ENCODE assay signal across 8 cellular contexts in genomic region chr2:152627010-152627957, GRCh38.
DNase-seq lines count a peak whose midpoint lies in the region; ATAC-seq, FAIRE-seq and TF ChIP-seq lines count a peak whose summit lies in the region.

No MANE protein-coding gene starts in this region.

- POLR2A ChIA-PET in endothelial cell of umbilical vein (lab: Charles Lee), result no interaction called here

- no TSS peak for BruUV-seq in endothelial cell of umbilical vein (replicated peaks; lab: Mats Ljungman, UMichigan)

- FAIRE-seq in endothelial cell of umbilical vein (lab: Jason Lieb, UNC), result no peak

- H3K27ac ChIP-seq in endothelial cell of umbilical vein (ENCODE audit: insufficient read depth, low read depth, low read length) (no peak overlapping the region), osteoblast (ENCODE audit: low read depth, low read length) (no peak overlapping the region)

- intact Hi-C loops in endothelial cell of umbilical vein (cut with micrococcal nuclease), result loop anchor here (1.0 to 2.0 kb wide), 5 partner anchors 72 to 590 kb away; partner anchors contain the start of gene FMNL2

- H3K4me3 ChIP-seq in endothelial cell of umbilical vein (replicated peaks in 1 of 3; ENCODE audit: insufficient read depth in 1 of 3, low read depth in 1 of 3, low read length in 3 of 3) (no peak overlapping the region), osteoblast (ENCODE audit: insufficient read depth, low read length) (no peak overlapping the region)

- H3K9ac ChIP-seq in endothelial cell of umbilical vein (replicated peaks; ENCODE audit: extremely low read depth, insufficient read depth, low read length), result no peak overlapping the region

- no peaks in the 10 kb centered on the region for H3K9me1 ChIP-seq in endothelial cell of umbilical vein (replicated peaks; ENCODE audit: control insufficient read depth, extremely low read depth, insufficient read depth, low read length)

- H3K4me2 ChIP-seq in endothelial cell of umbilical vein (ENCODE audit: insufficient read depth, low read length) (no peak overlapping the region), osteoblast (ENCODE audit: insufficient read depth, low read length) (no peak overlapping the region)

- no peak for TF ChIP-seq POLR2A in endothelial cell of umbilical vein (IDR thresholded peaks at IDR 0.05; ENCODE audit: low read depth, low read length)

- no peak for ATAC-seq in HG02840 (IDR thresholded peaks at IDR 0.05; ENCODE audit: low FRiP score, unreplicated experiment)

- H2AFZ ChIP-seq in endothelial cell of umbilical vein (ENCODE audit: low read depth, low read length) (no peak overlapping the region), osteoblast (ENCODE audit: low read length) (no peak overlapping the region)

- DNase-seq in SKM-1 treated with dmso at 0.1 percent for 144 hours (lab: John Stamatoyannopoulos, UW; ENCODE audit: unreplicated experiment) (peak; percentile 32), SKM-1 (lab: John Stamatoyannopoulos, UW; ENCODE audit: unreplicated experiment) (no peak), NCI-H1694 treated with DMSO at 0.1 percent for 48 hours (lab: John Stamatoyannopoulos, UW) (peak; percentile 64), endothelial cell of umbilical vein (ENCODE audit: low read depth, low spot score) (peak; percentile 64), osteoblast (ENCODE audit: insufficient read length, low spot score, missing footprints) (peak; percentile 83), KG1 (lab: John Stamatoyannopoulos, UW) (no peak), NCI-H510A treated with DMSO at 0.1 percent for 48 hours (lab: John Stamatoyannopoulos, UW) (no peak)

- no peaks in the 10 kb centered on the region for H4K20me1 ChIP-seq in endothelial cell of umbilical vein (replicated peaks; ENCODE audit: control insufficient read depth, extremely low read depth, insufficient read depth, low read length)
- no peaks in the 10 kb centered on the region for H4K20me1 ChIP-seq in osteoblast (ENCODE audit: insufficient read depth, low read length)

- H3K36me3 ChIP-seq in endothelial cell of umbilical vein (ENCODE audit: control insufficient read depth in 2 of 2, extremely low read depth in 1 of 2, insufficient read depth in 2 of 2, low read length in 2 of 2) (peaks cover 4 to 5% of the 10 kb centered on the region in 2 experiments), osteoblast (ENCODE audit: insufficient read depth, low read length) (no peaks in the 10 kb centered on the region)

- H3K27me3 ChIP-seq in endothelial cell of umbilical vein (ENCODE audit: control insufficient read depth in 2 of 2, insufficient read depth in 2 of 2, low read length in 2 of 2), result no peaks in the 10 kb centered on the region
- H3K27me3 ChIP-seq in osteoblast (ENCODE audit: insufficient read depth, low read length), result no peaks in the 10 kb centered on the region

- dilution Hi-C loops in endothelial cell of umbilical vein (cut with MboI; ENCODE audit: extremely low pct_ligation_motif_present, low sequenced_read_pairs), result no loop called here

- H3K9me3 ChIP-seq in endothelial cell of umbilical vein (replicated peaks; ENCODE audit: control insufficient read depth, insufficient read depth, low read length) (no peaks in the 10 kb centered on the region), osteoblast (ENCODE audit: low read depth, low read length) (no peaks in the 10 kb centered on the region)

- peak; percentile 43 to 46 for TF ChIP-seq CTCF in endothelial cell of umbilical vein (IDR thresholded peaks at IDR 0.05; ENCODE audit: extremely low read depth in 1 of 2, insufficient read depth in 1 of 2, low read depth in 1 of 2, low read length in 2 of 2)
- TF ChIP-seq CTCF in osteoblast (IDR thresholded peaks at IDR 0.05; ENCODE audit: extremely low read depth, low read depth, low read length), result peak; percentile 73

- H3K79me2 ChIP-seq in endothelial cell of umbilical vein (ENCODE audit: control insufficient read depth, insufficient read depth, low read length), result no peaks in the 10 kb centered on the region
- no peaks in the 10 kb centered on the region for H3K79me2 ChIP-seq in osteoblast (ENCODE audit: insufficient read depth, low read length)

- H3K4me1 ChIP-seq in endothelial cell of umbilical vein (ENCODE audit: control insufficient read depth, extremely low read depth, insufficient read depth, low read length), result no peaks in the 10 kb centered on the region
- H3K4me1 ChIP-seq in osteoblast (ENCODE audit: insufficient read depth, low read length), result no peaks in the 10 kb centered on the region

- CTCF ChIA-PET in endothelial cell of umbilical vein (lab: Charles Lee), result interaction anchor here (0.9 to 2.3 kb wide), 7 partner anchors 8 to 451 kb away, joined by 3 to 14 read pairs (median 5); partner anchors contain the start of genes FMNL2 and STAM2

TF ChIP-seq in endothelial cell of umbilical vein, 7 proteins besides CTCF, POLR2A, EP300 and RAD21:
- TF ChIP-seq GATA2 (IDR thresholded peaks at IDR 0.05; ENCODE audit: insufficient read depth, insufficient read length, low read depth, low read length), result no peak
- no peak for TF ChIP-seq EZH2 (IDR thresholded peaks at IDR 0.05; ENCODE audit: borderline replicate concordance, low read depth, low read length, severe bottlenecking)
- no peak for TF ChIP-seq FOS (IDR thresholded peaks at IDR 0.05; ENCODE audit: borderline replicate concordance, insufficient read depth, low read length)
- TF ChIP-seq, protein P1, sequence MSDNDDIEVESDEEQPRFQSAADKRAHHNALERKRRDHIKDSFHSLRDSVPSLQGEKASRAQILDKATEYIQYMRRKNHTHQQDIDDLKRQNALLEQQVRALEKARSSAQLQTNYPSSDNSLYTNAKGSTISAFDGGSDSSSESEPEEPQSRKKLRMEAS (IDR thresholded peaks at IDR 0.05; ENCODE audit: insufficient read depth, insufficient read length), result no peak
- TF ChIP-seq MYC (IDR thresholded peaks at IDR 0.05; ENCODE audit: low read depth, low read length), result no peak
- no peak for TF ChIP-seq POLR2AphosphoS5 (IDR thresholded peaks at IDR 0.05; ENCODE audit: insufficient read depth, low read depth, low read length)
- TF ChIP-seq JUN (IDR thresholded peaks at IDR 0.05; ENCODE audit: borderline replicate concordance, insufficient read depth, insufficient read length, low read depth), result no peak
TF ChIP-seq in endothelial cell of umbilical vein: peak in this region for 0.

Comparison
In these comparisons a context has a peak if more than half of its experiments do, and no peak if none do; other contexts are left out.
1. DNase-seq: peak in SKM-1 treated with dmso at 0.1 percent for 144 hours (single experiment), NCI-H1694 treated with DMSO at 0.1 percent for 48 hours (single experiment), endothelial cell of umbilical vein (single experiment) and osteoblast (single experiment); none in SKM-1 (single experiment), KG1 (single experiment) and NCI-H510A treated with DMSO at 0.1 percent for 48 hours (single experiment).